Comparison of ENCODE assay signal across 19 cellular contexts in the genomic region with DNA sequence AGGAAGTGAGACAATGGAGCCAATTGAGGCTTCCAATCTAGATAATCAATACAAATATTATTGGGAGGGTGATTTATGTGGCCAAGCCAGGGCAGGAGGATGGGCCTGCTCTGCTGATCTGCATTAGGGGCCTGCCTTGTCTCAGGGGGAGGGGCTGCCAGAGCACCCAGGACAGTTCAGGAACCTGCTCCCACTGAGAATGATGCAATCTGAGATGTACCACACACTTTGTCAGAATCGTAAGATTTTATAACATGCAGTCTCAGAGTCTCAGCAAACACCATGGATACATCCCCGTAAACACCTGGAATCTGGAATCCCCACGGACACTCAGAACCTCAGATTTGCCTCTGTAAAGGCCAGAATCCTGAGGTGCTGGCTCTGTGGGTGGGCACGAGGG. TPM values are rescaled to one million over a fixed set of nuclear protein-coding genes. Genes with fewer than 3 reads are reported as not detected.
A peak's percentile ranks its signal among the peaks of the same experiment; 100 is the strongest.
DNase-seq lines count a peak whose midpoint lies in the region; ATAC-seq, FAIRE-seq and TF ChIP-seq lines count a peak whose summit lies in the region.
"Had no signal": no experiment of that assay in that cellular context is flagged by ENCODE, and none has a peak within 500 bp of the region (broad histone marks: within the 10 kb centered on the region; RNA-seq: fewer than 3 reads in every experiment).

No MANE protein-coding gene starts in this region.

- DNase-seq in DND-41 (no peak), IMR-90 (no peak), K562 (ENCODE audit: extremely low read depth in 1 of 4, low spot score in 3 of 4) (no peak), neural progenitor cell (ENCODE audit: low spot score) (no peak), osteocyte (ENCODE audit: extremely low spot score, unreplicated experiment) (no peak), NCI-H1105 (lab: John Stamatoyannopoulos, UW) (no peak)
- DNase-seq in activated CD4-positive, CD25-positive, alpha-beta regulatory T cell treated with anti-CD3 and anti-CD28 coated beads, Interleukin-2, amount 50 U/mL, for 72 hours: no peak
- DNase-seq: 8988T, DMS153, DMS79, GF-D8, HCEC 1CT, HFFc6 had no signal

- intact Hi-C loops in IMR-90 (cut with micrococcal nuclease) (no loop called here), K562 (cut with micrococcal nuclease) (no loop called here)

- in situ Hi-C loops in IMR-90 (cut with MboI; ENCODE audit: low sequenced_read_pairs) (loop anchor here (25.0 kb wide), 1 partner anchor 424 kb away; no protein-coding TSS in a partner anchor), K562 (cut with MboI) (no loop called here)

- H3K18ac ChIP-seq in IMR-90 (ENCODE audit: low read depth, low read length): no peak overlapping the region

- H3K4ac ChIP-seq in IMR-90 (ENCODE audit: low read depth, low read length): no peak overlapping the region

- H3K27me3 Mint-ChIP-seq in neural progenitor cell (ENCODE audit: insufficient read depth, low read depth): peaks cover 8% of the 10 kb centered on the region
- no peaks in the 10 kb centered on the region for H3K27me3 Mint-ChIP-seq in osteocyte (ENCODE audit: unreplicated experiment)
- H3K27me3 Mint-ChIP-seq: CD4-positive, alpha-beta memory T cell had no signal

- TF ChIP-seq POLR2A in IMR-90 (IDR thresholded peaks at IDR 0.05; ENCODE audit: low read depth, low read length) (no peak), K562 (conservative IDR thresholded peaks at IDR 0.05) (no peak)

- TF ChIP-seq CTCF in DND-41 (IDR thresholded peaks at IDR 0.05; ENCODE audit: borderline replicate concordance, extremely low read depth, low read length, poor library complexity, severe bottlenecking): no peak
- no peak for TF ChIP-seq CTCF in IMR-90 (conservative IDR thresholded peaks at IDR 0.05; ENCODE audit: low read depth, low read length)
- no peak for TF ChIP-seq CTCF in K562 (IDR thresholded peaks at IDR 0.05 in 2 of 3, conservative IDR thresholded peaks at IDR 0.05 in 1 of 3; ENCODE audit: insufficient read depth in 2 of 3, low read depth in 1 of 3, low read length in 3 of 3)
- no peak for TF ChIP-seq CTCF in neural progenitor cell (IDR thresholded peaks at IDR 0.05)
- no peak for TF ChIP-seq CTCF in osteocyte (IDR thresholded peaks at IDR 0.05)

- no peak overlapping the region for H2BK20ac ChIP-seq in IMR-90 (ENCODE audit: low read depth, low read length)

- H3K4me1 ChIP-seq in DND-41 (ENCODE audit: insufficient read depth, low read length): no peaks in the 10 kb centered on the region
- peaks cover 2% of the 10 kb centered on the region; the same call in 1 of the 2 replicates for H3K4me1 ChIP-seq in IMR-90 (ENCODE audit: control insufficient read depth, insufficient read depth, low read length)
- H3K4me1 ChIP-seq in K562 (replicated peaks in 1 of 2; ENCODE audit: control insufficient read depth in 2 of 2, insufficient read depth in 2 of 2, low read length in 2 of 2): peaks cover 18 to 22% of the 10 kb centered on the region in 2 experiments; a peak in 4 of 5 replicates
- peaks cover 12% of the 10 kb centered on the region for H3K4me1 ChIP-seq in neural progenitor cell
- H3K4me1 ChIP-seq: BLaER1 had no signal

- H3K27ac Mint-ChIP-seq in neural progenitor cell: peak overlapping the region; percentile 94
- no peak overlapping the region for H3K27ac Mint-ChIP-seq in osteocyte (ENCODE audit: unreplicated experiment)
- H3K27ac Mint-ChIP-seq: CD14-positive monocyte, HFFc6, IgD-negative memory B cell had no signal

- no peaks in the 10 kb centered on the region for H3K27me3 ChIP-seq in DND-41 (ENCODE audit: insufficient read depth, low read length, poor library complexity)
- no peaks in the 10 kb centered on the region; the same call in 1 of the 2 replicates for H3K27me3 ChIP-seq in IMR-90 (ENCODE audit: control insufficient read depth, insufficient read depth, low read length)
- H3K27me3 ChIP-seq in K562 (ENCODE audit: control insufficient read depth in 2 of 2, insufficient read depth in 2 of 2, low read length in 2 of 2): peaks cover 2 to 36% of the 10 kb centered on the region in 2 experiments; a peak in 2 of 5 replicates
- no peaks in the 10 kb centered on the region for H3K27me3 ChIP-seq in neural progenitor cell
- H3K27me3 ChIP-seq: BLaER1 had no signal

- ATAC-seq in DND-41 (ENCODE audit: insufficient read depth, low read depth) (peak; percentile 39; the same call in 1 of the 3 replicates), IMR-90 (ENCODE audit: low read depth) (no peak), K562 (no peak)

- no peak overlapping the region for H3K9ac ChIP-seq in DND-41 (ENCODE audit: low read depth, low read length)
- H3K9ac ChIP-seq in IMR-90 (ENCODE audit: low read depth, low read length): no peak overlapping the region
- no peak overlapping the region for H3K9ac ChIP-seq in K562 (ENCODE audit: insufficient read depth in 1 of 2, low read depth in 2 of 2, low read length in 2 of 2)
- no peak overlapping the region for H3K9ac ChIP-seq in neural progenitor cell
- H3K9ac ChIP-seq: BLaER1 had no signal

- H3K79me2 ChIP-seq in DND-41 (ENCODE audit: insufficient read depth, low read length) (no peaks in the 10 kb centered on the region), K562 (ENCODE audit: control insufficient read depth, insufficient read depth, low read length) (no peaks in the 10 kb centered on the region), neural progenitor cell (ENCODE audit: low read depth) (no peaks in the 10 kb centered on the region)

- H2BK5ac ChIP-seq in IMR-90 (ENCODE audit: low read depth, low read length, poor library complexity, severe bottlenecking): no peak overlapping the region

- no peak overlapping the region for H2BK120ac ChIP-seq in IMR-90 (ENCODE audit: low read depth, low read length)

- no peak overlapping the region for H3K14ac ChIP-seq in IMR-90 (replicated peaks; ENCODE audit: low read depth, low read length)

- no peak overlapping the region for H4K8ac ChIP-seq in IMR-90 (ENCODE audit: low read depth in 2 of 2, low read length in 2 of 2)

- H3K4me3 ChIP-seq in DND-41 (ENCODE audit: low read depth in 1 of 2, low read length in 2 of 2): no peak overlapping the region
- H3K4me3 ChIP-seq in IMR-90 (ENCODE audit: insufficient read depth, low read depth, low read length): no peak overlapping the region
- no peak overlapping the region for H3K4me3 ChIP-seq in K562
- no peak overlapping the region for H3K4me3 ChIP-seq in neural progenitor cell
- H3K4me3 ChIP-seq: BLaER1 had no signal

- H3K9me3 Mint-ChIP-seq in neural progenitor cell (no peaks in the 10 kb centered on the region), osteocyte (ENCODE audit: unreplicated experiment) (no peaks in the 10 kb centered on the region)
- H3K9me3 Mint-ChIP-seq: CD14-positive monocyte; CD4-positive, alpha-beta memory T cell; HFFc6; IgD-negative memory B cell had no signal

- peaks cover 5% of the 10 kb centered on the region; the same call in 1 of the 2 replicates for H4K20me1 ChIP-seq in DND-41 (ENCODE audit: insufficient read depth, low read length)
- no peaks in the 10 kb centered on the region for H4K20me1 ChIP-seq in IMR-90 (ENCODE audit: insufficient read depth, low read length)
- H4K20me1 ChIP-seq in K562 (replicated peaks; ENCODE audit: control insufficient read depth, insufficient read depth, low read length): 0 out of 2 replicates have a peak, but pooled peaks cover 7% of the 10 kb centered on the region
- H4K20me1 ChIP-seq in neural progenitor cell (ENCODE audit: low read depth): no peaks in the 10 kb centered on the region
- H4K20me1 ChIP-seq: BLaER1 had no signal

- no peak overlapping the region for H4K91ac ChIP-seq in IMR-90 (ENCODE audit: insufficient read depth, low read depth, low read length)

- H2AFZ ChIP-seq in DND-41 (ENCODE audit: low read depth, low read length): no peak overlapping the region
- H2AFZ ChIP-seq in IMR-90 (replicated peaks; ENCODE audit: low read length, poor library complexity): no peak overlapping the region
- no peak overlapping the region for H2AFZ ChIP-seq in K562 (ENCODE audit: low read depth, low read length)
- H2AFZ ChIP-seq in neural progenitor cell (replicated peaks): no peak overlapping the region

- CTCF ChIA-PET in IMR-90 (lab: Yijun Ruan, JAX) (no interaction called here), K562 (lab: Yijun Ruan, JAX; ENCODE audit: low intra/inter-chr PET ratio) (interaction anchor here (0.6 kb wide), 1 partner anchor 102 kb away, joined by 3 read pairs; no protein-coding TSS in a partner anchor)

- dilution Hi-C loops in IMR-90 (cut with HindIII; ENCODE audit: low sequenced_read_pairs, unreplicated experiment): no loop called here

- H2AK9ac ChIP-seq in IMR-90 (replicated peaks; ENCODE audit: low read depth, low read length, poor library complexity): no peak overlapping the region

- no peak overlapping the region for H2AK5ac ChIP-seq in IMR-90 (ENCODE audit: low read depth, low read length)

- POLR2A ChIA-PET in IMR-90 (lab: Charles Lee; ENCODE audit: unreplicated experiment): no interaction called here
- POLR2A ChIA-PET in K562 (lab: Yijun Ruan, JAX): no interaction called here

- no peaks in the 10 kb centered on the region for H3K36me3 Mint-ChIP-seq in neural progenitor cell
- H3K36me3 Mint-ChIP-seq in osteocyte (ENCODE audit: unreplicated experiment): no peaks in the 10 kb centered on the region
- H3K36me3 Mint-ChIP-seq: CD14-positive monocyte; CD4-positive, alpha-beta memory T cell; IgD-negative memory B cell had no signal

- H3K23ac ChIP-seq in IMR-90 (ENCODE audit: low read depth, low read length): no peak overlapping the region

- TF ChIP-seq RAD21 in IMR-90 (IDR thresholded peaks at IDR 0.05; ENCODE audit: low read length): no peak
- TF ChIP-seq RAD21 in K562 (CRISPR knock-in tag; conservative IDR thresholded peaks at IDR 0.05 in 1 of 2, IDR thresholded peaks at IDR 0.05 in 1 of 2): no peak

- BruUV-seq in IMR-90 (replicated peaks; lab: Mats Ljungman, UMichigan): no TSS peak
- no TSS peak for BruUV-seq in K562 (replicated peaks; lab: Mats Ljungman, UMichigan)

- 80% methylated on average over 2 of the region's 4 CpGs; no CpG with 5 or more reads in 1 of the 2 experiments for WGBS in IMR-90 (ENCODE audit: extremely low coverage in 2 of 2, insufficient read length in 1 of 2), 2 experiments
- WGBS in K562 (ENCODE audit: insufficient coverage, low coverage, missing lambda C conversion rate): 26% methylated on average over 4 of the region's 4 CpGs

- H3K9me3 ChIP-seq in DND-41 (ENCODE audit: insufficient read depth, low read length, severe bottlenecking) (no peaks in the 10 kb centered on the region), IMR-90 (ENCODE audit: control insufficient read depth, insufficient read depth, low read length) (no peaks in the 10 kb centered on the region), K562 (replicated peaks; ENCODE audit: control insufficient read depth, insufficient read depth, low read depth, low read length) (no peaks in the 10 kb centered on the region), neural progenitor cell (ENCODE audit: low read depth) (no peaks in the 10 kb centered on the region)
- H3K9me3 ChIP-seq: BLaER1 had no signal

- H3K36me3 ChIP-seq in DND-41 (ENCODE audit: insufficient read depth, low read length): no peaks in the 10 kb centered on the region
- H3K36me3 ChIP-seq in IMR-90 (ENCODE audit: control insufficient read depth, insufficient read depth, low read length): no peaks in the 10 kb centered on the region
- no peaks in the 10 kb centered on the region for H3K36me3 ChIP-seq in K562 (ENCODE audit: control insufficient read depth, insufficient read depth, low read length)
- no peaks in the 10 kb centered on the region for H3K36me3 ChIP-seq in neural progenitor cell
- H3K36me3 ChIP-seq: BLaER1 had no signal

- peaks cover 33% of the 10 kb centered on the region for H3K4me1 Mint-ChIP-seq in neural progenitor cell
- peaks cover 15% of the 10 kb centered on the region for H3K4me1 Mint-ChIP-seq in osteocyte (ENCODE audit: unreplicated experiment)
- H3K4me1 Mint-ChIP-seq: CD4-positive, alpha-beta memory T cell had no signal

- H3K27ac ChIP-seq in DND-41 (ENCODE audit: low read length): no peak overlapping the region
- no peak overlapping the region for H3K27ac ChIP-seq in IMR-90 (ENCODE audit: insufficient read depth, low read length)
- H3K27ac ChIP-seq in K562 (ENCODE audit: extremely low read depth, low read depth, low read length): no peak overlapping the region
- no peak overlapping the region for H3K27ac ChIP-seq in neural progenitor cell
- H3K27ac ChIP-seq: BLaER1 had no signal

- H3K9me1 ChIP-seq in IMR-90 (ENCODE audit: insufficient read depth, low read length) (no peaks in the 10 kb centered on the region), K562 (ENCODE audit: control insufficient read depth, insufficient read depth, low read length) (no peaks in the 10 kb centered on the region)

- H3K4me2 ChIP-seq in DND-41 (ENCODE audit: insufficient read depth, low read length): no peak overlapping the region
- H3K4me2 ChIP-seq in IMR-90 (ENCODE audit: low read depth, low read length): no peak overlapping the region
- no peak overlapping the region for H3K4me2 ChIP-seq in K562 (ENCODE audit: insufficient read depth, low read length)
- H3K4me2 ChIP-seq in neural progenitor cell: no peak overlapping the region
- H3K4me2 ChIP-seq: BLaER1 had no signal

- TF ChIP-seq EP300 in K562 (IDR thresholded peaks at IDR 0.05; ENCODE audit: low read length): no peak

- FAIRE-seq in K562 (lab: Jason Lieb, UNC): no peak
- FAIRE-seq: HTR-8/SVneo had no signal

- no peaks in the 10 kb centered on the region for H3K79me1 ChIP-seq in IMR-90 (ENCODE audit: low read depth in 1 of 2, low read length in 2 of 2)

- H2BK15ac ChIP-seq in IMR-90 (ENCODE audit: low read depth, low read length): no peak overlapping the region

- H3F3A ChIP-seq in neural progenitor cell (ENCODE audit: low read depth): no peaks in the 10 kb centered on the region

- no peak overlapping the region for H4K5ac ChIP-seq in IMR-90 (ENCODE audit: low read depth, low read length)

- H3K4me3 Mint-ChIP-seq in neural progenitor cell (no peak overlapping the region), osteocyte (ENCODE audit: unreplicated experiment) (no peak overlapping the region)
- H3K4me3 Mint-ChIP-seq: CD14-positive monocyte; CD4-positive, alpha-beta memory T cell; HFFc6; IgD-negative memory B cell had no signal

- no peak overlapping the region for H3K56ac ChIP-seq in IMR-90 (ENCODE audit: extremely low read depth, insufficient read depth, low read length)

RNA-seq across cellular contexts. Expression of gene FGF18, which starts 19.3 kb away (rescaled TPM):
- total RNA-seq in IMR-90 (2012; rRNA removed): under 0.01 TPM in 1 of 2 replicates, not detected in the other
- polyA plus RNA-seq in IMR-90 (2012; rRNA removed): 0.15 and 0.22 TPM in 2 replicates
- 0.11 TPM in 1 of 2 replicates, not detected in the other for polyA plus RNA-seq in IMR-90 (2012; cell fraction: cytosol; rRNA removed)
- 0.65 and 0.67 TPM in 2 replicates for polyA plus RNA-seq in IMR-90 (2012; cell fraction: nucleus; rRNA removed; ENCODE audit: low replicate concordance)
- total RNA-seq in K562 (2011; cell fraction: chromatin; rRNA removed; ENCODE audit: low replicate concordance): 0.21 TPM in 1 of 2 replicates, not detected in the other
- total RNA-seq in K562 (2011; cell fraction: nucleolus; rRNA removed): 0.17 TPM in 1 of 2 replicates, not detected in the other
- not detected in 2 replicates for total RNA-seq in K562 (2011; cell fraction: nucleoplasm; rRNA removed)
- total RNA-seq in K562 (2014; rRNA removed): 0.05 TPM in 1 of 2 replicates, not detected in the other
- not detected in 2 replicates for total RNA-seq in K562 (2014; rRNA removed; fragmentation: Illumina TruSeq; extraction: Trizol)
- not detected in 2 replicates for total RNA-seq in K562 (2015; rRNA removed; fragmentation: Illumina TruSeq; extraction: Trizol)
- 0.18 TPM in 1 of 2 replicates, not detected in the other for total RNA-seq in K562 (2021)
- not detected in 2 replicates for polyA plus RNA-seq in K562 (2011; rRNA removed)
- 0.06 TPM in 1 of 2 replicates, not detected in the other for polyA plus RNA-seq in K562 (2011; cell fraction: cytosol; rRNA removed)
- polyA plus RNA-seq in K562 (2011; cell fraction: nucleus; rRNA removed): 0.11 and 0.22 TPM in 2 replicates
- 0.04 and 0.05 TPM in 2 replicates for polyA plus RNA-seq in K562 (2012)
- not detected in 2 replicates for polyA plus RNA-seq in K562 (2014; fragmentation: Illumina TruSeq; extraction: Trizol)
- polyA plus RNA-seq in K562 (2014; fragmentation: Nextera tagmentation; extraction: Ambion mirVana): not detected
- polyA plus RNA-seq in K562 (2014; rRNA removed): 0.11 TPM in 1 of 2 replicates, not detected in the other
- polyA minus RNA-seq in K562 (2011; rRNA and poly(A)+ RNA removed): not detected in 2 replicates
- polyA minus RNA-seq in K562 (2011; cell fraction: cytosol; rRNA and poly(A)+ RNA removed): not detected in 2 replicates
- 0.13 and 0.22 TPM in 2 replicates for polyA minus RNA-seq in K562 (2011; cell fraction: nucleus; rRNA and poly(A)+ RNA removed)
- 0.06 and 0.22 TPM in 2 replicates for total RNA-seq in neural progenitor cell (ENCODE audit: low replicate concordance)
- 5.9 and 6.0 TPM in 2 replicates for total RNA-seq in osteocyte
- total RNA-seq: H4 had no signal
- polyA plus RNA-seq: CD14-positive monocyte, IgD-negative memory B cell had no signal

RNA-seq across cellular contexts. Expression of gene NPM1, which starts 51.1 kb away (rescaled TPM):
- total RNA-seq in IMR-90 (2012; rRNA removed): 856 and 1,596 TPM in 2 replicates
- 929 and 3,169 TPM in 2 replicates for polyA plus RNA-seq in IMR-90 (2012; rRNA removed)
- polyA plus RNA-seq in IMR-90 (2012; cell fraction: cytosol; rRNA removed): 105 and 178 TPM in 2 replicates
- polyA plus RNA-seq in IMR-90 (2012; cell fraction: nucleus; rRNA removed; ENCODE audit: low replicate concordance): 29.5 and 252 TPM in 2 replicates
- 380 and 708 TPM in 2 replicates for total RNA-seq in K562 (2011; cell fraction: chromatin; rRNA removed; ENCODE audit: low replicate concordance)
- 320 and 388 TPM in 2 replicates for total RNA-seq in K562 (2011; cell fraction: nucleolus; rRNA removed)
- total RNA-seq in K562 (2011; cell fraction: nucleoplasm; rRNA removed): 349 and 479 TPM in 2 replicates
- 2,275 and 2,438 TPM in 2 replicates for total RNA-seq in K562 (2014; rRNA removed)
- total RNA-seq in K562 (2014; rRNA removed; fragmentation: Illumina TruSeq; extraction: Trizol): 6,105 and 6,135 TPM in 2 replicates
- 5,186 and 5,639 TPM in 2 replicates for total RNA-seq in K562 (2015; rRNA removed; fragmentation: Illumina TruSeq; extraction: Trizol)
- total RNA-seq in K562 (2021): 2,894 and 2,951 TPM in 2 replicates
- 2,553 and 3,164 TPM in 2 replicates for polyA plus RNA-seq in K562 (2011; rRNA removed)
- polyA plus RNA-seq in K562 (2011; cell fraction: cytosol; rRNA removed): 324 and 4,326 TPM in 2 replicates
- 680 and 968 TPM in 2 replicates for polyA plus RNA-seq in K562 (2011; cell fraction: nucleus; rRNA removed)
- polyA plus RNA-seq in K562 (2012): 3,341 and 5,906 TPM in 2 replicates
- polyA plus RNA-seq in K562 (2014; fragmentation: Illumina TruSeq; extraction: Trizol): 4,182 and 5,696 TPM in 2 replicates
- polyA plus RNA-seq in K562 (2014; fragmentation: Nextera tagmentation; extraction: Ambion mirVana): 1,000 to 10,000 TPM; 4,099 to 6,909 TPM
- polyA plus RNA-seq in K562 (2014; rRNA removed): 2,789 and 6,654 TPM in 2 replicates
- polyA minus RNA-seq in K562 (2011; rRNA and poly(A)+ RNA removed): 1,992 and 2,499 TPM in 2 replicates
- polyA minus RNA-seq in K562 (2011; cell fraction: cytosol; rRNA and poly(A)+ RNA removed): 3,102 and 3,979 TPM in 2 replicates
- 305 and 418 TPM in 2 replicates for polyA minus RNA-seq in K562 (2011; cell fraction: nucleus; rRNA and poly(A)+ RNA removed)
- 2,155 and 3,685 TPM in 2 replicates for total RNA-seq in neural progenitor cell (ENCODE audit: low replicate concordance)
- 1,157 and 1,175 TPM in 2 replicates for total RNA-seq in osteocyte
